3 cellular contexts compared by ENCODE assay signal in the genomic region with DNA sequence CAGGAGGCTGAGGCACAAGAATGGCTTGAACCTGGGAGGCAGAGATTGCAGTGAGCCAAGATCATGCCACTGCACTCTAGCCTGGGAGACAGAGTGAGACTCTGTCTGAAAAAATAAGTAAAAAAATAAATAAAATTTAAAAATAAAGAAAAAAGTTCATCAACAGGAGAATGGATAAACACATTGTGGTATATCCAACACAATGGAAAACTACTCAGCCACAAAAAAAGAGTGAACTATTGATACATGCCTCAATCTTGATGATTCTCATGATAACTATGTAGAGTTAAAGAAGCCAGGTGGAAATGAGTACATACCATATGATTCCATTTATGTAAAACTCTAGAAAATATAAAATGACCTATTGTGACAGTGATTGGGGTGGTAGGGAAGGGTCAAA.
"Had no signal": no experiment of that assay in that cellular context is flagged by ENCODE, and none has a peak within 500 bp of the region (broad histone marks: within the 10 kb centered on the region; RNA-seq: fewer than 3 reads in every experiment).

No MANE protein-coding gene starts in this region.

- H3K4me3 ChIP-seq: GM12878 had no signal

- DNase-seq: GDM1, GF-D8 had no signal

- ATAC-seq: GM12878 had no signal
